ENCODE assay signal across 17 cellular contexts in the genomic region with DNA sequence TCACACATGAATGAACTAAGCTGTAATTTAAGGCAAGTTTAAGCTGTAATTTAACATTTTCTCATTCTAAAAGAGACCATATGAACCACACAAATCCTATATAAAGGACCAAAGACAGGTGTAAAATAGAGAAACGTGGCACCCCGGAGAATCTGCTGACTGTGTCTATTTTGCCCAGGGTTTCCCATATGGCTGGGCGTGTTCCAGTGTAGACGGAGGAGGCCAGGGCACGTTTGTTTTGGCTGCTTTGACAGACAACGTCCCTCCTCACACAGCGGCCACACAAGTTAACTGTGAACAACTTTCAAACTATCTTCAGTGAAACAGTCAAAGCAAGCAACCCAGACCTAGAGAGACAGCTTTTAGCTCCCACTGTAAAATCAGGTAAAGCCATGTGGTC.
"Had no signal": no experiment of that assay in that cellular context is flagged by ENCODE, and none has a peak within 500 bp of the region (broad histone marks: within the 10 kb centered on the region; RNA-seq: fewer than 3 reads in every experiment).

No MANE protein-coding gene starts in this region.

- H3K9me3 Mint-ChIP-seq: activated naive CD4-positive, alpha-beta T cell treated with anti-CD3 and anti-CD28 coated beads, Interleukin-2, amount 50 U/mL, for 24 hours; activated T-helper 17 cell treated with anti-CD3 and anti-CD28 coated beads, Interleukin-2, amount 50 U/mL, for 72 hours had no signal

- H3K4me1 Mint-ChIP-seq: activated T-helper 17 cell treated with anti-CD3 and anti-CD28 coated beads, Interleukin-2, amount 50 U/mL, for 72 hours had no signal

- H3K9me3 ChIP-seq: prostate gland, right atrium auricular region, thyroid gland had no signal

- H3K27ac Mint-ChIP-seq: activated naive CD4-positive, alpha-beta T cell treated with anti-CD3 and anti-CD28 coated beads, Interleukin-2, amount 50 U/mL, for 24 hours; activated T-helper 17 cell treated with anti-CD3 and anti-CD28 coated beads, Interleukin-2, amount 50 U/mL, for 72 hours; brain; nephron progenitor cell had no signal

- DNase-seq: activated CD4-positive, alpha-beta T cell treated with anti-CD3 and anti-CD28 coated beads for 1 hour; central memory CD4-positive, alpha-beta T cell; foreskin fibroblast; hippocampal formation; midbrain; nephron progenitor cell; stimulated activated CD4-positive, alpha-beta T cell treated with anti-CD3 and anti-CD28 coated beads, Interleukin-2, amount 100 ng/mL, for 24 hours; stimulated activated naive CD4-positive, alpha-beta T cell treated with Interleukin-2 at 50 U/mL for 16 hours; thyroid gland had no signal

- H3K36me3 ChIP-seq: prostate gland had no signal

- H3K27me3 Mint-ChIP-seq: activated naive CD4-positive, alpha-beta T cell treated with anti-CD3 and anti-CD28 coated beads, Interleukin-2, amount 50 U/mL, for 24 hours; activated T-helper 17 cell treated with anti-CD3 and anti-CD28 coated beads, Interleukin-2, amount 50 U/mL, for 72 hours; brain had no signal

- H3K27ac ChIP-seq: dorsolateral prefrontal cortex, epithelial cell of prostate, prostate gland, right atrium auricular region, thyroid gland, WERI-Rb-1 had no signal

- ATAC-seq: activated T-helper 17 cell treated with anti-CD3 and anti-CD28 coated beads, Interleukin-2, amount 50 U/mL, for 72 hours had no signal

- H3K4me3 Mint-ChIP-seq: activated naive CD4-positive, alpha-beta T cell treated with anti-CD3 and anti-CD28 coated beads, Interleukin-2, amount 50 U/mL, for 24 hours; activated T-helper 17 cell treated with anti-CD3 and anti-CD28 coated beads, Interleukin-2, amount 50 U/mL, for 72 hours; brain; nephron progenitor cell had no signal

- H3K4me1 ChIP-seq: prostate gland, thyroid gland had no signal

- H3K27me3 ChIP-seq: dorsolateral prefrontal cortex, right atrium auricular region, thyroid gland had no signal

- H3K4me3 ChIP-seq: dorsolateral prefrontal cortex, prostate gland, right atrium auricular region, thyroid gland had no signal
